ENCODE assay signal across 8 cellular contexts in the genomic region with DNA sequence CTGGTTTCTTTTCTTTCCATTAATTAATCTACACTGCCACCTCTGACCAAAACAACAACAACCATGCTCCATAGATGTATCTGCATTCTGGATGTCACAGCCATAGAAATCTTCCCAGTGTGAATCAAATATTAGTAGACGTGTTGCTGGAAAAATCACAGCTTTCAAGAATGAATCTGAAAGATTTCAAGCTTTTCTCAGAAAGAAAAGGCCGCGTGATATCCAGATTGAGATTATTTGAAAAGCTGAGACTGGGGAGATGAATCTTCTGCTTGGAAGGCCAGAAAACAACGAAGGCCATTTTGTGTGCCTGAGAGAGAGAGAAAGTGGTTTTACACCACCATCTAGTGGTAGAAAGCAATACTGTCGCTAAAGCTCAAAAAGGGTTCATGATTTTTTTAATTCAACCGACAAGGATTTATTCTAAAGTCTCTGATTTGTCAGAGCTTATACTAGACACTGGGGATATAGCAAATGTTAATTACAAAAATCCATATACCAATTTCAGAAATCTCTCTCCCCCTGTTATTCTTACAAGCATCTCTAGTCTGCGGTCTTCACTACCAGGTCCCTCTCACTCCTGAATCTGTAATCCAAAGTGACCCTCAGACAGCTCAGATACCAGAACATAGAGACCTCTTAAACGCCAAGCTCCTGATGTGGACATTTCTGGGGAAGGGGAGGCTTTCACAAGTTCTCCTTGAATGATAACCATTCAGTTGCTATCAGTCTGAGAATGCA.
DNase-seq lines count a peak whose midpoint lies in the region; ATAC-seq and TF ChIP-seq lines count a peak whose summit lies in the region.

No MANE protein-coding gene starts in this region.

- H3K27me3 ChIP-seq in upper lobe of right lung = no peaks in the 10 kb centered on the region

- H3K27ac ChIP-seq in upper lobe of right lung = peak overlapping the region; percentile 53

- DNase-seq in Ammon's horn (ENCODE audit: low spot score) = peak; percentile 80
- peak; percentile 61 for DNase-seq in GM13977 (ENCODE audit: low spot score)
- peak; percentile 47 to 87 (median 74) for DNase-seq in NCI-H1417 (lab: John Stamatoyannopoulos, UW)
- DNase-seq in SW480 (ENCODE audit: low spot score) = peak; percentile 48
- peak; percentile 72 to 81 for DNase-seq in dermis microvascular lymphatic vessel endothelial cell (ENCODE audit: low read depth in 2 of 2)
- DNase-seq in lung microvascular endothelial cell (ENCODE audit: low read depth in 2 of 2) = peak; percentile 81 to 85
- DNase-seq in upper lobe of right lung = no peak

- H3K4me1 ChIP-seq in upper lobe of right lung = peaks cover 21% of the 10 kb centered on the region

- H3K36me3 ChIP-seq in upper lobe of right lung = no peaks in the 10 kb centered on the region

- in situ Hi-C loops in GM13977 (cut with MboI; ENCODE audit: low pct_unique_long_range_greater_than_20kb, low sequenced_read_pairs, unreplicated experiment) = no loop called here

- TF ChIP-seq CTCF in GM13977 (IDR thresholded peaks at IDR 0.05; ENCODE audit: extremely low read depth, insufficient read depth, missing control alignments) = peak; percentile 76
- TF ChIP-seq CTCF in upper lobe of right lung (IDR thresholded peaks at IDR 0.05) = peak; percentile 88

- no peaks in the 10 kb centered on the region for H3K9me3 ChIP-seq in upper lobe of right lung

- ATAC-seq in HG02840 (IDR thresholded peaks at IDR 0.05; ENCODE audit: low FRiP score, unreplicated experiment) (peak; percentile 49), upper lobe of right lung (peak; percentile 91)

- intact Hi-C loops in upper lobe of right lung (cut with DNase I) = loop anchor here (5.0 kb wide), 1 partner anchor 194 kb away; no protein-coding TSS in a partner anchor

- no peak overlapping the region for H3K4me3 ChIP-seq in upper lobe of right lung
